ENCODE assay signal across 18 cellular contexts in the genomic region with DNA sequence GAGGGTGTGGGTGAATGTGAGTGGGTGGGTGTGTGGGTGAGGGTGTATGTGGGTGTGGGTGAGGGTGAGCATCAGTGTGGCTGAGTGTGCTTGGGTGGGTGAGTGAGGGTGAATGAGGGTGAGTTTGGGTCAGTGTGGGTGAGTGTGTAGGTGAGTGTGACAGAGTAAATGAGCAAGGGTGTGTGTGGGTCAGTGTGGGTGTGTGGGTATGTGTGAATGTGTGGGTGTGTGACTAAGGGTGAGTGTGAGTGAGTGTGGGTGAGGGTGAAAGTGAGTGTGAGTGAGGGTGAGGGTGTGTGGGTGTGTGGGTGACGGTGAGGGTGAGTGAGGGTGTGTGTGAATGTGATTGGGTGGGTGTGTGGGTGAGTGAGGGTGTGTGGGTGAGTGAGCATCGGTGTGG.
DNase-seq lines count a peak whose midpoint lies in the region; ATAC-seq, FAIRE-seq and TF ChIP-seq lines count a peak whose summit lies in the region.
"Had no signal": no experiment of that assay in that cellular context is flagged by ENCODE, and none has a peak within 500 bp of the region (broad histone marks: within the 10 kb centered on the region; RNA-seq: fewer than 3 reads in every experiment).

No MANE protein-coding gene starts in this region.

- H3K9me3 ChIP-seq in GM12878 (replicated peaks; ENCODE audit: control insufficient read depth, insufficient read depth, low read length) (no peaks in the 10 kb centered on the region; the same call in 2 of the 3 replicates), HepG2 (ENCODE audit: low read length) (no peaks in the 10 kb centered on the region)
- H3K9me3 ChIP-seq: A549 had no signal

- TF ChIP-seq POLR2A in GM12878 (IDR thresholded peaks at IDR 0.05; ENCODE audit: low read depth, low read length) (no peak), HepG2 (IDR thresholded peaks at IDR 0.05; ENCODE audit: insufficient read depth in 1 of 2, low read depth in 2 of 2, low read length in 2 of 2) (no peak)

- TF ChIP-seq RAD21 in GM12878 (IDR thresholded peaks at IDR 0.05; ENCODE audit: insufficient read depth, low read depth, low read length) (no peak), HepG2 (CRISPR knock-in tag; IDR thresholded peaks at IDR 0.05) (no peak)

- no peaks in the 10 kb centered on the region for H3K79me2 ChIP-seq in GM12878 (ENCODE audit: control insufficient read depth, insufficient read depth, low read length)
- H3K79me2 ChIP-seq in HepG2 (ENCODE audit: insufficient read depth, low read length): no peaks in the 10 kb centered on the region

- H4K20me1 ChIP-seq in GM12878 (ENCODE audit: control insufficient read depth, insufficient read depth) (no peaks in the 10 kb centered on the region), HepG2 (ENCODE audit: insufficient read depth, low read length) (no peaks in the 10 kb centered on the region)

- no peak overlapping the region for H3K9ac ChIP-seq in GM12878 (ENCODE audit: control insufficient read depth, insufficient read depth, low read length)
- no peak overlapping the region for H3K9ac ChIP-seq in HepG2 (ENCODE audit: insufficient read depth, low read depth, low read length)

- no peaks in the 10 kb centered on the region for H3K36me3 Mint-ChIP-seq in stimulated activated effector memory CD8-positive, alpha-beta T cell treated with anti-CD3 and anti-CD28 coated beads, Interleukin-12 subunit alpha, Interleukin-12 subunit beta, amount 100 ng/mL, for 72 hours
- H3K36me3 Mint-ChIP-seq: CD14-positive monocyte; CD8-positive, alpha-beta T cell had no signal

- WGBS in GM12878 (ENCODE audit: insufficient coverage, insufficient replicate concordance, low lambda C conversion rate, missing lambda C conversion rate): 20% methylated on average over 1 of the region's 2 CpGs
- WGBS in HepG2 (ENCODE audit: low lambda C conversion rate): 25% methylated on average over 2 of the region's 2 CpGs

- no peaks in the 10 kb centered on the region for H3K4me1 ChIP-seq in GM12878 (ENCODE audit: control insufficient read depth, insufficient read depth, low read length)
- H3K4me1 ChIP-seq in HepG2 (ENCODE audit: insufficient read depth, low read length): no peaks in the 10 kb centered on the region
- H3K4me1 ChIP-seq: A549 had no signal

- ATAC-seq in GM12878 (no peak), HepG2 (no peak), GM19397 (IDR thresholded peaks at IDR 0.05; ENCODE audit: unreplicated experiment) (no peak), HG02938 (IDR thresholded peaks at IDR 0.05; ENCODE audit: unreplicated experiment) (no peak)
- peak; percentile 16 for ATAC-seq in stimulated activated effector memory CD8-positive, alpha-beta T cell treated with anti-CD3 and anti-CD28 coated beads, Interleukin-12 subunit alpha, Interleukin-12 subunit beta, amount 100 ng/mL, for 72 hours
- ATAC-seq: A549; CD8-positive, alpha-beta T cell had no signal

- H3K4me1 Mint-ChIP-seq in stimulated activated effector memory CD8-positive, alpha-beta T cell treated with anti-CD3 and anti-CD28 coated beads, Interleukin-12 subunit alpha, Interleukin-12 subunit beta, amount 100 ng/mL, for 72 hours: no peaks in the 10 kb centered on the region
- H3K4me1 Mint-ChIP-seq: CD14-positive monocyte had no signal

- H3K27me3 ChIP-seq in GM12878 (replicated peaks in 1 of 2; ENCODE audit: control insufficient read depth in 2 of 2, insufficient read depth in 2 of 2, low read length in 1 of 2) (no peaks in the 10 kb centered on the region), HepG2 (ENCODE audit: control insufficient read depth in 1 of 2, insufficient read depth in 2 of 2, low read length in 2 of 2) (no peaks in the 10 kb centered on the region; a peak in 1 of 5 replicates)

- H3K4me2 ChIP-seq in GM12878 (ENCODE audit: control insufficient read depth, insufficient read depth) (no peak overlapping the region), HepG2 (ENCODE audit: low read depth, low read length) (no peak overlapping the region)
- H3K4me2 ChIP-seq: A549 had no signal

- TF ChIP-seq CTCF in GM12878 (IDR thresholded peaks at IDR 0.05 in 2 of 3, conservative IDR thresholded peaks at IDR 0.05 in 1 of 3; ENCODE audit: control insufficient read depth in 2 of 3, extremely low read depth in 1 of 3, insufficient read depth in 1 of 3, low read depth in 3 of 3, low read length in 3 of 3) (no peak), HepG2 (CRISPR knock-in tag; IDR thresholded peaks at IDR 0.05) (no peak)

- H3K9me3 Mint-ChIP-seq in stimulated activated effector memory CD8-positive, alpha-beta T cell treated with anti-CD3 and anti-CD28 coated beads, Interleukin-12 subunit alpha, Interleukin-12 subunit beta, amount 100 ng/mL, for 72 hours: peaks cover 18% of the 10 kb centered on the region
- H3K9me3 Mint-ChIP-seq: CD8-positive, alpha-beta T cell had no signal

- H3K27ac ChIP-seq in GM12878 (ENCODE audit: control insufficient read depth, insufficient read depth) (no peak overlapping the region), HepG2 (ENCODE audit: extremely low read length, insufficient read depth, low read length) (no peak overlapping the region)
- H3K27ac ChIP-seq: A549 had no signal

- SMC1A ChIA-PET in GM12878 (lab: Charles Lee; ENCODE audit: uncharacterized antibody, unreplicated experiment): no interaction called here

- no peak for DNase-seq in GM12878 (ENCODE audit: low read depth, low spot score)
- DNase-seq in HepG2 (ENCODE audit: low spot score): no peak
- no peak for DNase-seq in stimulated activated effector memory CD8-positive, alpha-beta T cell treated with anti-CD3 and anti-CD28 coated beads, Interleukin-12 subunit alpha, Interleukin-12 subunit beta, amount 100 ng/mL, for 72 hours (ENCODE audit: low spot score in 2 of 2)
- DNase-seq in SHP77 (lab: John Stamatoyannopoulos, UW): no peak
- DNase-seq: CD8-positive, alpha-beta T cell; COR-L47; DMS153; DMS79 treated with DMSO at 0.1 percent for 48 hours; EL had no signal

- H3K4me3 ChIP-seq in GM12878 (no peak overlapping the region), HepG2 (replicated peaks in 1 of 3; ENCODE audit: insufficient read depth in 1 of 3, low read depth in 2 of 3, low read length in 3 of 3) (no peak overlapping the region)
- H3K4me3 ChIP-seq: A549 had no signal

- BruUV-seq in GM12878 (replicated peaks; lab: Mats Ljungman, UMichigan) (no TSS peak), HepG2 (replicated peaks; lab: Mats Ljungman, UMichigan) (no TSS peak)

- RAD21 ChIA-PET in GM12878 (lab: Charles Lee; ENCODE audit: unreplicated experiment): no interaction called here

- H3K4me3 Mint-ChIP-seq in stimulated activated effector memory CD8-positive, alpha-beta T cell treated with anti-CD3 and anti-CD28 coated beads, Interleukin-12 subunit alpha, Interleukin-12 subunit beta, amount 100 ng/mL, for 72 hours: no peak overlapping the region
- H3K4me3 Mint-ChIP-seq: CD14-positive monocyte; CD8-positive, alpha-beta T cell had no signal

- CTCF ChIA-PET in GM12878 (lab: Yijun Ruan, JAX): no interaction called here
- CTCF ChIA-PET in HepG2 (lab: Yijun Ruan, JAX; ENCODE audit: low intra/inter-chr PET ratio, low total read pairs): no interaction called here

- intact Hi-C loops in GM12878 (cut with micrococcal nuclease; ENCODE audit: unreplicated experiment) (no loop called here), HepG2 (cut with micrococcal nuclease; ENCODE audit: unreplicated experiment) (no loop called here)

- TF ChIP-seq EP300 in GM12878 (IDR thresholded peaks at IDR 0.05; ENCODE audit: borderline replicate concordance in 1 of 2, control insufficient read depth in 1 of 2, low read depth in 2 of 2, low read length in 2 of 2): no peak
- TF ChIP-seq EP300 in HepG2 (IDR thresholded peaks at IDR 0.05; ENCODE audit: low read depth in 2 of 2, low read length in 2 of 2): no peak
- TF ChIP-seq EP300 in HepG2 (CRISPR knock-in tag; IDR thresholded peaks at IDR 0.05; ENCODE audit: borderline replicate concordance): no peak

- H3K36me3 ChIP-seq in GM12878 (ENCODE audit: control insufficient read depth in 2 of 2, insufficient read depth in 2 of 2, low read length in 1 of 2) (no peaks in the 10 kb centered on the region), HepG2 (replicated peaks in 1 of 2; ENCODE audit: control insufficient read depth in 1 of 2, insufficient read depth in 2 of 2, low read length in 2 of 2) (no peaks in the 10 kb centered on the region)

- in situ Hi-C loops in GM12878 (cut with MboI): no loop called here
- in situ Hi-C loops in HepG2 (cut with HindIII; ENCODE audit: extremely low pct_ligation_motif_present, low pct_unique_long_range_greater_than_20kb): no loop called here

- FAIRE-seq in GM12878 (lab: Jason Lieb, UNC) (no peak), HepG2 (lab: Jason Lieb, UNC) (no peak)
- FAIRE-seq: A549, D721Med, G401.6, GM12892, GM19239, H54 had no signal

- H3K27ac Mint-ChIP-seq in stimulated activated effector memory CD8-positive, alpha-beta T cell treated with anti-CD3 and anti-CD28 coated beads, Interleukin-12 subunit alpha, Interleukin-12 subunit beta, amount 100 ng/mL, for 72 hours: no peak overlapping the region
- H3K27ac Mint-ChIP-seq: CD14-positive monocyte; CD8-positive, alpha-beta T cell had no signal

- POLR2A ChIA-PET in GM12878 (lab: Charles Lee): no interaction called here
- POLR2A ChIA-PET in HepG2 (lab: Yijun Ruan, JAX): no interaction called here

- no peak overlapping the region for H2AFZ ChIP-seq in GM12878 (ENCODE audit: control insufficient read depth, low read depth, low read length)
- no peak overlapping the region for H2AFZ ChIP-seq in HepG2 (ENCODE audit: low read length)

TF ChIP-seq in GM12878, 131 proteins besides CTCF, POLR2A, EP300 and RAD21 (continues in another document):
- TF ChIP-seq CBFB (IDR thresholded peaks at IDR 0.05; ENCODE audit: low read depth): no peak
- TF ChIP-seq POLR2AphosphoS2 (IDR thresholded peaks at IDR 0.05; ENCODE audit: low read depth, low read length): no peak

TF ChIP-seq in HepG2, 621 proteins besides CTCF, POLR2A, EP300 and RAD21:
- TF ChIP-seq PCBP2 (optimal IDR thresholded peaks at IDR 0.05; ENCODE audit: low read depth, low read length, poor library complexity, severe bottlenecking): peak; percentile 19
- TF ChIP-seq, protein P1, sequence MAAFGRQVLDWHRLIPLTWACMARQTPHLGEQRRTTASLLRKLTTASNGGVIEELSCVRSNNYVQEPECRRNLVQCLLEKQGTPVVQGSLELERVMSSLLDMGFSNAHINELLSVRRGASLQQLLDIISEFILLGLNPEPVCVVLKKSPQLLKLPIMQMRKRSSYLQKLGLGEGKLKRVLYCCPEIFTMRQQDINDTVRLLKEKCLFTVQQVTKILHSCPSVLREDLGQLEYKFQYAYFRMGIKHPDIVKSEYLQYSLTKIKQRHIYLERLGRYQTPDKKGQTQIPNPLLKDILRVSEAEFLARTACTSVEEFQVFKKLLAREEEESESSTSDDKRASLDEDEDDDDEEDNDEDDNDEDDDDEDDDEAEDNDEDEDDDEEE (CRISPR knock-in tag; IDR thresholded peaks at IDR 0.05): no peak
